In the genomic region with DNA sequence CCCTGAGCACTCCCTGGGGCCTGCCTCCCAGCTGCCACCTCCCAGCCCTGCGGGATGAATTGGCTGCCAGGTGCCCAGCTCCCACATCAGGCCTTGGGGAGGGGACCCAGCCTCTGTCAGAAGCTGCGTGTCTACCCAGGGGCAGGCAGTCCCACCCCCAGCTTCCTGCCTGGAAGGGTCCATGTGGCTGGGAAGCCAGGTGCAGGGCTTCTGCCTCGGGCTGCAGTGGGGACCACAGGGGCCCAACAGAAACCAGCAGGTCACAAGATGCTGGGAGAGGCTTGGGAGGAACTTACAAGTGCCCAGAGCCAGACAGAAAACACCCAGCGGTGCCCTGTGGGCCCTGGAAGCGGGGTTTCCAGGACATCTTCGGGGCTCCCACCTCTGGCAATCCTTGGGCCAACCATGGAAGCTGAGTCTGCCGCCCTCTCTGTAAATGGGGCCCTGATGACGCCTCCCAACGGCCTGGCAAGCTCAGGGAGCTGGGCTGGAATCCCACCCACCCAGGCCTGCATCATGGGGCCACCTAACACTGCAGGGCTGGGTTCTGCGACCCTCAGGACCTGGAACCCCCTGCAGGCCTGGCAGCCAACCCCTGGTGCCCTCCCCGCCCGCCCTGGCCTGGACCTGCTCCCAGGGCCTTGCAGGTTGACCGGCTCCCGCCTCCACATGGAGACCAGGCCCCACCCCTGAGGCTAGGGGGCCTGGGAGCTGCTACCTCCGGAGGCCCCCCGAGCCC, we compare ENCODE assay signal across 2 cellular contexts.
TF ChIP-seq lines count a peak whose summit lies in the region.

No MANE protein-coding gene starts in this region.

TF ChIP-seq in SK-N-SH, 30 proteins besides CTCF, POLR2A, EP300 and RAD21 (continued from another document):
- TF ChIP-seq FOXJ3 (CRISPR knock-in tag; IDR thresholded peaks at IDR 0.05) (no peak), RXRA (IDR thresholded peaks at IDR 0.05; ENCODE audit: borderline replicate concordance, low read depth) (no peak), JUND (IDR thresholded peaks at IDR 0.05) (no peak), CHD2 (IDR thresholded peaks at IDR 0.05; ENCODE audit: low read length, partially characterized antibody) (no peak), ELF1 (IDR thresholded peaks at IDR 0.05) (no peak)
- TF ChIP-seq, protein P1, sequence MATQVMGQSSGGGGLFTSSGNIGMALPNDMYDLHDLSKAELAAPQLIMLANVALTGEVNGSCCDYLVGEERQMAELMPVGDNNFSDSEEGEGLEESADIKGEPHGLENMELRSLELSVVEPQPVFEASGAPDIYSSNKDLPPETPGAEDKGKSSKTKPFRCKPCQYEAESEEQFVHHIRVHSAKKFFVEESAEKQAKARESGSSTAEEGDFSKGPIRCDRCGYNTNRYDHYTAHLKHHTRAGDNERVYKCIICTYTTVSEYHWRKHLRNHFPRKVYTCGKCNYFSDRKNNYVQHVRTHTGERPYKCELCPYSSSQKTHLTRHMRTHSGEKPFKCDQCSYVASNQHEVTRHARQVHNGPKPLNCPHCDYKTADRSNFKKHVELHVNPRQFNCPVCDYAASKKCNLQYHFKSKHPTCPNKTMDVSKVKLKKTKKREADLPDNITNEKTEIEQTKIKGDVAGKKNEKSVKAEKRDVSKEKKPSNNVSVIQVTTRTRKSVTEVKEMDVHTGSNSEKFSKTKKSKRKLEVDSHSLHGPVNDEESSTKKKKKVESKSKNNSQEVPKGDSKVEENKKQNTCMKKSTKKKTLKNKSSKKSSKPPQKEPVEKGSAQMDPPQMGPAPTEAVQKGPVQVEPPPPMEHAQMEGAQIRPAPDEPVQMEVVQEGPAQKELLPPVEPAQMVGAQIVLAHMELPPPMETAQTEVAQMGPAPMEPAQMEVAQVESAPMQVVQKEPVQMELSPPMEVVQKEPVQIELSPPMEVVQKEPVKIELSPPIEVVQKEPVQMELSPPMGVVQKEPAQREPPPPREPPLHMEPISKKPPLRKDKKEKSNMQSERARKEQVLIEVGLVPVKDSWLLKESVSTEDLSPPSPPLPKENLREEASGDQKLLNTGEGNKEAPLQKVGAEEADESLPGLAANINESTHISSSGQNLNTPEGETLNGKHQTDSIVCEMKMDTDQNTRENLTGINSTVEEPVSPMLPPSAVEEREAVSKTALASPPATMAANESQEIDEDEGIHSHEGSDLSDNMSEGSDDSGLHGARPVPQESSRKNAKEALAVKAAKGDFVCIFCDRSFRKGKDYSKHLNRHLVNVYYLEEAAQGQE (IDR thresholded peaks at IDR 0.05; ENCODE audit: low read depth, low read length): no peak
- TF ChIP-seq, protein P2, sequence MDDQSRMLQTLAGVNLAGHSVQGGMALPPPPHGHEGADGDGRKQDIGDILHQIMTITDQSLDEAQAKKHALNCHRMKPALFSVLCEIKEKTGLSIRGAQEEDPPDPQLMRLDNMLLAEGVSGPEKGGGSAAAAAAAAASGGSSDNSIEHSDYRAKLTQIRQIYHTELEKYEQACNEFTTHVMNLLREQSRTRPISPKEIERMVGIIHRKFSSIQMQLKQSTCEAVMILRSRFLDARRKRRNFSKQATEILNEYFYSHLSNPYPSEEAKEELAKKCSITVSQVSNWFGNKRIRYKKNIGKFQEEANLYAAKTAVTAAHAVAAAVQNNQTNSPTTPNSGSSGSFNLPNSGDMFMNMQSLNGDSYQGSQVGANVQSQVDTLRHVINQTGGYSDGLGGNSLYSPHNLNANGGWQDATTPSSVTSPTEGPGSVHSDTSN (IDR thresholded peaks at IDR 0.05): no peak
- TF ChIP-seq, protein P3, sequence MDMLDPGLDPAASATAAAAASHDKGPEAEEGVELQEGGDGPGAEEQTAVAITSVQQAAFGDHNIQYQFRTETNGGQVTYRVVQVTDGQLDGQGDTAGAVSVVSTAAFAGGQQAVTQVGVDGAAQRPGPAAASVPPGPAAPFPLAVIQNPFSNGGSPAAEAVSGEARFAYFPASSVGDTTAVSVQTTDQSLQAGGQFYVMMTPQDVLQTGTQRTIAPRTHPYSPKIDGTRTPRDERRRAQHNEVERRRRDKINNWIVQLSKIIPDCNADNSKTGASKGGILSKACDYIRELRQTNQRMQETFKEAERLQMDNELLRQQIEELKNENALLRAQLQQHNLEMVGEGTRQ (IDR thresholded peaks at IDR 0.05; ENCODE audit: borderline replicate concordance, low read depth, low read length): no peak

TF ChIP-seq in SK-N-SH treated with all-trans-retinoic acid at 6 μM for 48 hours, 23 proteins besides CTCF, POLR2A, EP300 and RAD21 (continued from another document):
- TF ChIP-seq, protein P4, sequence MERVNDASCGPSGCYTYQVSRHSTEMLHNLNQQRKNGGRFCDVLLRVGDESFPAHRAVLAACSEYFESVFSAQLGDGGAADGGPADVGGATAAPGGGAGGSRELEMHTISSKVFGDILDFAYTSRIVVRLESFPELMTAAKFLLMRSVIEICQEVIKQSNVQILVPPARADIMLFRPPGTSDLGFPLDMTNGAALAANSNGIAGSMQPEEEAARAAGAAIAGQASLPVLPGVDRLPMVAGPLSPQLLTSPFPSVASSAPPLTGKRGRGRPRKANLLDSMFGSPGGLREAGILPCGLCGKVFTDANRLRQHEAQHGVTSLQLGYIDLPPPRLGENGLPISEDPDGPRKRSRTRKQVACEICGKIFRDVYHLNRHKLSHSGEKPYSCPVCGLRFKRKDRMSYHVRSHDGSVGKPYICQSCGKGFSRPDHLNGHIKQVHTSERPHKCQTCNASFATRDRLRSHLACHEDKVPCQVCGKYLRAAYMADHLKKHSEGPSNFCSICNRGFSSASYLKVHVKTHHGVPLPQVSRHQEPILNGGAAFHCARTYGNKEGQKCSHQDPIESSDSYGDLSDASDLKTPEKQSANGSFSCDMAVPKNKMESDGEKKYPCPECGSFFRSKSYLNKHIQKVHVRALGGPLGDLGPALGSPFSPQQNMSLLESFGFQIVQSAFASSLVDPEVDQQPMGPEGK (CRISPR knock-in tag; IDR thresholded peaks at IDR 0.05; ENCODE audit: borderline replicate concordance): no peak
- no peak for TF ChIP-seq ZNF8 (CRISPR knock-in tag; IDR thresholded peaks at IDR 0.05)
- TF ChIP-seq BACH2 (CRISPR knock-in tag; IDR thresholded peaks at IDR 0.05; ENCODE audit: borderline replicate concordance): no peak
- no peak for TF ChIP-seq ZFP3 (CRISPR knock-in tag; IDR thresholded peaks at IDR 0.05)
